In the genomic region with DNA sequence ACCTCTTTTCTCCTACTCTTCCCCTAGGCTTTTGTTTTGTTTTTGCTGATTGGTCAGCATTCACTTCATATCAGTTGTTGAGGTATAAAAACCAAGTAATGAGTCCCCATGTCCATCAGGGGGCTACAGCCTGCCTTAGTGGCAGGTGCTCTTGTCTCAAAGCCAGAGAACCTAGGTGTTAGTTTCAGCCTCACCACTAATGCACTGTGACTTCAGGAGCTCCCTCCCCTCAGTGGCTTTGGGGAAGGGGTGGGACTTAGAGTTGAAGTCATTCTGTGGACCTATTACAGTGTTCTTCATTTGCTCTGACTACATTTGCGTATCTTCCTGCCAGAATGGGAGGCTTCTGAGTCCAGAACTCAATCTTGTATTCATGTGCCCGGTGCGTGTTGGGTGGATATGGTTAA, we compare ENCODE assay signal across 8 cellular contexts. TPM values are rescaled to one million over a fixed set of nuclear protein-coding genes. Genes with fewer than 3 reads are reported as not detected.
A peak's percentile ranks its signal among the peaks of the same experiment; 100 is the strongest.
DNase-seq lines count a peak whose midpoint lies in the region; ATAC-seq and TF ChIP-seq lines count a peak whose summit lies in the region.

No MANE protein-coding gene starts in this region.

- H3K9me3 ChIP-seq in CD8-positive, alpha-beta T cell (ENCODE audit: low read length): no peaks in the 10 kb centered on the region
- H3K9me3 ChIP-seq in neutrophil: no peaks in the 10 kb centered on the region
- peaks cover 4% of the 10 kb centered on the region for H3K9me3 ChIP-seq in A673 (ENCODE audit: low read depth, low read length, poor library complexity, severe bottlenecking)

- CTCF ChIA-PET in CD8-positive, alpha-beta T cell (lab: Charles Lee): interaction anchor here (1.8 kb wide), 1 partner anchor 11 kb away, joined by 4 read pairs; no protein-coding TSS in a partner anchor
- CTCF ChIA-PET in T-cell (lab: Charles Lee): no interaction called here
- CTCF ChIA-PET in A673 (lab: Charles Lee): no interaction called here

- no peaks in the 10 kb centered on the region for H3K4me1 ChIP-seq in CD8-positive, alpha-beta T cell (ENCODE audit: insufficient read depth, low read length)
- H3K4me1 ChIP-seq in neutrophil (ENCODE audit: control insufficient read depth in 1 of 2, insufficient read depth in 1 of 2, low read depth in 1 of 2, low read length in 1 of 2) (peaks cover 69 to 71% of the 10 kb centered on the region in 2 experiments), A673 (ENCODE audit: insufficient read depth, low read length, poor library complexity, severe bottlenecking) (peaks cover 14% of the 10 kb centered on the region), foreskin keratinocyte (no peaks in the 10 kb centered on the region)

- BruUV-seq in A673 (replicated peaks; lab: Mats Ljungman, UMichigan): no TSS peak

- peak in 1 of 7 experiments; percentile 43 for DNase-seq in CD8-positive, alpha-beta T cell
- DNase-seq in T-cell: peak in 17 of 34 experiments; percentile 2 to 42 (median 10)
- no peak for DNase-seq in left lobe of liver (ENCODE audit: low spot score)
- DNase-seq in A673 (ENCODE audit: low spot score): no peak
- no peak for DNase-seq in foreskin keratinocyte

- intact Hi-C loops in CD8-positive, alpha-beta T cell (cut with DNase I, micrococcal nuclease): no loop called here
- intact Hi-C loops in A673 (cut with micrococcal nuclease; ENCODE audit: unreplicated experiment): no loop called here

- H3K27ac Mint-ChIP-seq in CD8-positive, alpha-beta T cell: peak overlapping the region; percentile 75
- peak overlapping the region in 1 of 2 donors; percentile 9 for H3K27ac Mint-ChIP-seq in T-cell

- H3K9me3 Mint-ChIP-seq in CD8-positive, alpha-beta T cell: peaks cover 3% of the 10 kb centered on the region
- peaks cover 0 to 7% (median 2%) of the 10 kb centered on the region in 3 donors for H3K9me3 Mint-ChIP-seq in T-cell

- H3K27ac ChIP-seq in CD8-positive, alpha-beta T cell (ENCODE audit: low read depth, low read length): no peak overlapping the region
- H3K27ac ChIP-seq in neutrophil (peak overlapping the region; percentile 58), A673 (ENCODE audit: low read depth, low read length, poor library complexity, severe bottlenecking) (no peak overlapping the region), foreskin keratinocyte (no peak overlapping the region)

- H3K4me3 ChIP-seq in CD8-positive, alpha-beta T cell (ENCODE audit: low read depth, low read length): no peak overlapping the region
- H3K4me3 ChIP-seq in neutrophil (ENCODE audit: low read depth in 1 of 2, low read length in 1 of 2): no peak overlapping the region
- H3K4me3 ChIP-seq in A673 (ENCODE audit: low read depth, low read length, poor library complexity, severe bottlenecking): no peak overlapping the region

- POLR2A ChIA-PET in CD8-positive, alpha-beta T cell (lab: Charles Lee): no interaction called here
- POLR2A ChIA-PET in T-cell (lab: Charles Lee) (interaction anchor here (0.5 to 0.6 kb wide), 3 partner anchors 217 to 605 kb away, joined by 3 to 8 read pairs (median 4); partner anchors contain the start of gene CAPN7 (in 1 of the 2)), A673 (lab: Charles Lee; ENCODE audit: low non-redundant PET) (no interaction called here)

- no peak for TF ChIP-seq CTCF in CD8-positive, alpha-beta T cell (IDR thresholded peaks at IDR 0.05)
- no peak for TF ChIP-seq CTCF in neutrophil (IDR thresholded peaks at IDR 0.05)
- no peak for TF ChIP-seq CTCF in A673 (conservative IDR thresholded peaks at IDR 0.05; ENCODE audit: low read depth, low read length)
- TF ChIP-seq CTCF in foreskin keratinocyte (conservative IDR thresholded peaks at IDR 0.05): no peak

- H3K4me1 Mint-ChIP-seq in CD8-positive, alpha-beta T cell (ENCODE audit: low read depth): peaks cover 67% of the 10 kb centered on the region
- peaks cover 70 to 82% (median 71%) of the 10 kb centered on the region in 3 donors for H3K4me1 Mint-ChIP-seq in T-cell

- H3K36me3 Mint-ChIP-seq in CD8-positive, alpha-beta T cell: peaks cover 13% of the 10 kb centered on the region
- H3K36me3 Mint-ChIP-seq in T-cell: peaks cover 16% of the 10 kb centered on the region

- no peak overlapping the region for H3K4me3 Mint-ChIP-seq in CD8-positive, alpha-beta T cell
- no peak overlapping the region for H3K4me3 Mint-ChIP-seq in T-cell

- ATAC-seq in CD8-positive, alpha-beta T cell: peak; percentile 96
- ATAC-seq in GM19035 (IDR thresholded peaks at IDR 0.05; ENCODE audit: unreplicated experiment): peak; percentile 100
- peak; percentile 99 for ATAC-seq in HG03064 (IDR thresholded peaks at IDR 0.05; ENCODE audit: low read depth, unreplicated experiment)
- peak in 3 of 4 experiments; percentile 38 to 77 (median 58) for ATAC-seq in T-cell (replicated peaks in 1 of 4)
- no peak for ATAC-seq in left lobe of liver
- no peak for ATAC-seq in foreskin keratinocyte

- H3K36me3 ChIP-seq in CD8-positive, alpha-beta T cell (ENCODE audit: insufficient read depth, low read length): no peaks in the 10 kb centered on the region
- no peaks in the 10 kb centered on the region for H3K36me3 ChIP-seq in neutrophil
- no peaks in the 10 kb centered on the region for H3K36me3 ChIP-seq in A673 (ENCODE audit: insufficient read depth, low read length, poor library complexity, severe bottlenecking)

- no peaks in the 10 kb centered on the region for H3K27me3 Mint-ChIP-seq in CD8-positive, alpha-beta T cell (ENCODE audit: low read depth)
- no peaks in the 10 kb centered on the region for H3K27me3 Mint-ChIP-seq in T-cell

- no peaks in the 10 kb centered on the region for H3K27me3 ChIP-seq in CD8-positive, alpha-beta T cell (ENCODE audit: insufficient read depth, low read length)
- no peaks in the 10 kb centered on the region for H3K27me3 ChIP-seq in neutrophil
- H3K27me3 ChIP-seq in A673 (replicated peaks; ENCODE audit: insufficient read depth, low read depth, low read length, poor library complexity): no peaks in the 10 kb centered on the region
- no peaks in the 10 kb centered on the region for H3K27me3 ChIP-seq in foreskin keratinocyte

RNA-seq across cellular contexts. Expression of gene NR2C2, which starts 41.6 kb away (rescaled TPM):
- 10 to 100 TPM; 29.9 to 36.8 TPM for total RNA-seq in CD8-positive, alpha-beta T cell
- total RNA-seq in T-cell (10 to 100 TPM; 54.9 to 93.1 (median 85.2) TPM), left lobe of liver (14.2 TPM), A673 (2021) (56.5 and 56.8 TPM in 2 replicates), foreskin keratinocyte (18.4 and 20.4 TPM in 2 replicates)
- polyA plus RNA-seq in foreskin keratinocyte: 2.9 and 3.4 TPM in 2 replicates

Comparison
In these comparisons a context has a peak if more than half of its experiments do, and no peak if none do; other contexts are left out.
1. ATAC-seq: peak in CD8-positive, alpha-beta T cell (single experiment), GM19035 (single experiment), HG03064 (single experiment) and T-cell (3 of 4); none in left lobe of liver (single experiment) and foreskin keratinocyte (single experiment).
2. POLR2A ChIA-PET loops: an anchor here in T-cell (0.5 to 0.6 kb wide); none called in CD8-positive, alpha-beta T cell and A673.